ENCODE assay signal across 15 cellular contexts in genomic region chr21:21897275-21897883, GRCh38.
DNase-seq lines count a peak whose midpoint lies in the region; ATAC-seq and TF ChIP-seq lines count a peak whose summit lies in the region.
"Had no signal": no experiment of that assay in that cellular context is flagged by ENCODE, and none has a peak within 500 bp of the region (broad histone marks: within the 10 kb centered on the region; RNA-seq: fewer than 3 reads in every experiment).

No MANE protein-coding gene starts in this region.

- intact Hi-C loops in right lobe of liver (cut with DNase I) (no loop called here), Right ventricle myocardium superior (cut with DNase I) (no loop called here)

- H3K36me3 ChIP-seq in right lobe of liver, result no peaks in the 10 kb centered on the region
- H3K36me3 ChIP-seq in BE2C, result no peaks in the 10 kb centered on the region

- 13% methylated on average over 2 of the region's 2 CpGs for WGBS in right lobe of liver (ENCODE audit: insufficient coverage, low coverage, low lambda C conversion rate, missing lambda C conversion rate)

- no peak overlapping the region for H3K27ac ChIP-seq in right lobe of liver

- DNase-seq in GM03348 (ENCODE audit: low spot score), result peak; percentile 43
- peak; percentile 92 for DNase-seq in NCI-H146 treated with DMSO at 0.1 percent for 48 hours (lab: John Stamatoyannopoulos, UW; ENCODE audit: unreplicated experiment)
- peak; percentile 17 for DNase-seq in astrocyte of the spinal cord (ENCODE audit: low read depth, low spot score)
- DNase-seq in right lobe of liver, result no peak
- no peak for DNase-seq in Right ventricle myocardium superior
- no peak for DNase-seq in DMS153 (lab: John Stamatoyannopoulos, UW)
- no peak for DNase-seq in BE2C
- no peak for DNase-seq in foreskin melanocyte
- DNase-seq: activated CD4-positive, alpha-beta T cell treated with anti-CD3 and anti-CD28 coated beads, Interleukin-2, amount 10 ng/mL, durations not matched to agents 24 days and 14 days; activated T-cell treated with anti-CD3 and anti-CD28 coated beads for 4 hours; glutamatergic neuron; mesenchymal stem cell; NCI-H2107; SHP77; stimulated activated CD4-positive, alpha-beta T cell treated with anti-CD3 and anti-CD28 coated beads, Interleukin-1b, Interleukin-23, amount 100 ng/mL, for 48 hours had no signal

- H3K4me1 ChIP-seq in right lobe of liver (peaks cover 0 to 12% (median 0%) of the 10 kb centered on the region in 4 donors), BE2C (no peaks in the 10 kb centered on the region)

- peak; percentile 50 to 75 (median 64) for ATAC-seq in right lobe of liver
- ATAC-seq in Right ventricle myocardium superior (ENCODE audit: poor library complexity), result no peak

- in situ Hi-C loops in astrocyte of the spinal cord (cut with HindIII; ENCODE audit: low sequenced_read_pairs), result no loop called here

- H3K27me3 ChIP-seq in right lobe of liver (no peaks in the 10 kb centered on the region), BE2C (no peaks in the 10 kb centered on the region)

- no peak for TF ChIP-seq POLR2A in right lobe of liver (IDR thresholded peaks at IDR 0.05)

- H3K9me3 ChIP-seq in right lobe of liver (no peaks in the 10 kb centered on the region), BE2C (no peaks in the 10 kb centered on the region; the same call in 1 of the 2 replicates)

- H3K4me3 ChIP-seq in astrocyte of the spinal cord (ENCODE audit: low read depth, low read length) (no peak overlapping the region), right lobe of liver (no peak overlapping the region), BE2C (ENCODE audit: low read depth, low read length) (no peak overlapping the region)

- TF ChIP-seq CTCF in astrocyte of the spinal cord (IDR thresholded peaks at IDR 0.05; ENCODE audit: low read depth, low read length), result no peak
- no peak for TF ChIP-seq CTCF in right lobe of liver (IDR thresholded peaks at IDR 0.05)
- TF ChIP-seq CTCF in BE2C (IDR thresholded peaks at IDR 0.05; ENCODE audit: low read depth, low read length), result no peak

Comparison
In these comparisons a context has a peak if more than half of its experiments do, and no peak if none do; other contexts are left out.
1. DNase-seq: peak in GM03348 (single experiment), NCI-H146 treated with DMSO at 0.1 percent for 48 hours (single experiment) and astrocyte of the spinal cord (single experiment); none in right lobe of liver (0 of 3), Right ventricle myocardium superior (single experiment), DMS153 (single experiment), BE2C (single experiment) and foreskin melanocyte (single experiment).